1 cellular context compared by ENCODE assay signal in genomic region chr20:16729565-16730460, GRCh38.
A peak's percentile ranks its signal among the peaks of the same experiment; 100 is the strongest.
TF ChIP-seq lines count a peak whose summit lies in the region.

SNRPB2 (plus strand) TSS chr20:16730026; CDS start chr20:16731703, 1,677 bp downstream.

TF ChIP-seq in HEK293, 187 proteins besides CTCF, POLR2A, EP300 and RAD21 (continued from another document and continues in another):
- TF ChIP-seq BCL11A (tag by site-specific recombination; IDR thresholded peaks at IDR 0.05; ENCODE audit: low read depth) (no peak), ZNF132 (tag by site-specific recombination; IDR thresholded peaks at IDR 0.05; ENCODE audit: borderline replicate concordance) (no peak), ZNF280C (tag by site-specific recombination; IDR thresholded peaks at IDR 0.05) (no peak), ZNF211 (tag by site-specific recombination; IDR thresholded peaks at IDR 0.05; ENCODE audit: low read depth) (no peak), HIC1 (tag by site-specific recombination; IDR thresholded peaks at IDR 0.05) (no peak), ZNF530 (tag by site-specific recombination; IDR thresholded peaks at IDR 0.05; ENCODE audit: low read depth) (no peak), KLF16 (tag by site-specific recombination; IDR thresholded peaks at IDR 0.05) (no peak), PRDM1 (tag by site-specific recombination; IDR thresholded peaks at IDR 0.05) (no peak; the same call in 1 of the 2 replicates), ZNF654 (tag by site-specific recombination; IDR thresholded peaks at IDR 0.05; ENCODE audit: low read depth) (no peak), ZNF223 (tag by site-specific recombination; IDR thresholded peaks at IDR 0.05) (no peak), ZNF138 (tag by site-specific recombination; IDR thresholded peaks at IDR 0.05; ENCODE audit: borderline replicate concordance) (no peak), ZSCAN30 (tag by site-specific recombination; IDR thresholded peaks at IDR 0.05) (0 out of 2 replicates have a peak, but pooled peaks have one; percentile 29), ZNF140 (tag by site-specific recombination; IDR thresholded peaks at IDR 0.05) (no peak), ZNF837 (tag by site-specific recombination; IDR thresholded peaks at IDR 0.05) (no peak), ZNF629 (tag by site-specific recombination; IDR thresholded peaks at IDR 0.05) (peak; percentile 60), ZFP37 (tag by site-specific recombination; IDR thresholded peaks at IDR 0.05) (peak; percentile 77; the same call in 1 of the 2 replicates), ZNF24 (tag by site-specific recombination; IDR thresholded peaks at IDR 0.05) (no peak; the same call in 1 of the 2 replicates), BCL11B (tag by site-specific recombination; IDR thresholded peaks at IDR 0.05; ENCODE audit: low read depth) (no peak), ZNF214 (tag by site-specific recombination; IDR thresholded peaks at IDR 0.05; ENCODE audit: borderline replicate concordance) (no peak), ZNF26 (tag by site-specific recombination; IDR thresholded peaks at IDR 0.05) (no peak), ZNF404 (tag by site-specific recombination; IDR thresholded peaks at IDR 0.05) (no peak), ZNF555 (tag by site-specific recombination; conservative IDR thresholded peaks at IDR 0.05) (no peak), ZNF677 (tag by site-specific recombination; IDR thresholded peaks at IDR 0.05) (no peak), WT1 (tag by site-specific recombination; IDR thresholded peaks at IDR 0.05) (peak; percentile 12; the same call in 1 of the 2 replicates), ZNF426 (tag by site-specific recombination; IDR thresholded peaks at IDR 0.05) (no peak), ZNF302 (tag by site-specific recombination; IDR thresholded peaks at IDR 0.05; ENCODE audit: low read depth) (no peak), ZSCAN23 (tag by site-specific recombination; IDR thresholded peaks at IDR 0.05) (no peak), ZBTB49 (tag by site-specific recombination; IDR thresholded peaks at IDR 0.05; ENCODE audit: low read depth) (no peak), ZNF23 (tag by site-specific recombination; IDR thresholded peaks at IDR 0.05; ENCODE audit: borderline replicate concordance) (no peak), MYNN (tag by site-specific recombination; IDR thresholded peaks at IDR 0.05; ENCODE audit: borderline replicate concordance) (no peak), ZNF48 (tag by site-specific recombination; IDR thresholded peaks at IDR 0.05) (no peak), ZNF19 (tag by site-specific recombination; IDR thresholded peaks at IDR 0.05; ENCODE audit: low read depth) (no peak), ZNF292 (tag by site-specific recombination; IDR thresholded peaks at IDR 0.05; ENCODE audit: borderline replicate concordance, low read depth) (no peak), ZNF529 (tag by site-specific recombination; IDR thresholded peaks at IDR 0.05; ENCODE audit: insufficient replicate concordance) (no peak), ZFHX2 (tag by site-specific recombination; conservative IDR thresholded peaks at IDR 0.05) (no peak), KLF10 (tag by site-specific recombination; IDR thresholded peaks at IDR 0.05) (no peak), ZNF311 (tag by site-specific recombination; IDR thresholded peaks at IDR 0.05; ENCODE audit: borderline replicate concordance) (no peak), SETDB1 (IDR thresholded peaks at IDR 0.05; ENCODE audit: insufficient read length, low read length) (peak; percentile 90), ZBTB8A (tag by site-specific recombination; IDR thresholded peaks at IDR 0.05) (no peak; the same call in 1 of the 2 replicates), HOXD13 (CRISPR knock-in tag; IDR thresholded peaks at IDR 0.05; ENCODE audit: borderline replicate concordance) (no peak; the same call in 1 of the 2 replicates), SP7 (tag by site-specific recombination; IDR thresholded peaks at IDR 0.05) (peak; percentile 75)
- TF ChIP-seq, protein P1, sequence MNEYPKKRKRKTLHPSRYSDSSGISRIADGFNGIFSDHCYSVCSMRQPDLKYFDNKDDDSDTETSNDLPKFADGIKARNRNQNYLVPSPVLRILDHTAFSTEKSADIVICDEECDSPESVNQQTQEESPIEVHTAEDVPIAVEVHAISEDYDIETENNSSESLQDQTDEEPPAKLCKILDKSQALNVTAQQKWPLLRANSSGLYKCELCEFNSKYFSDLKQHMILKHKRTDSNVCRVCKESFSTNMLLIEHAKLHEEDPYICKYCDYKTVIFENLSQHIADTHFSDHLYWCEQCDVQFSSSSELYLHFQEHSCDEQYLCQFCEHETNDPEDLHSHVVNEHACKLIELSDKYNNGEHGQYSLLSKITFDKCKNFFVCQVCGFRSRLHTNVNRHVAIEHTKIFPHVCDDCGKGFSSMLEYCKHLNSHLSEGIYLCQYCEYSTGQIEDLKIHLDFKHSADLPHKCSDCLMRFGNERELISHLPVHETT (tag by site-specific recombination; IDR thresholded peaks at IDR 0.05) = peak; percentile 85; the same call in 1 of the 2 replicates
- TF ChIP-seq, protein P2, sequence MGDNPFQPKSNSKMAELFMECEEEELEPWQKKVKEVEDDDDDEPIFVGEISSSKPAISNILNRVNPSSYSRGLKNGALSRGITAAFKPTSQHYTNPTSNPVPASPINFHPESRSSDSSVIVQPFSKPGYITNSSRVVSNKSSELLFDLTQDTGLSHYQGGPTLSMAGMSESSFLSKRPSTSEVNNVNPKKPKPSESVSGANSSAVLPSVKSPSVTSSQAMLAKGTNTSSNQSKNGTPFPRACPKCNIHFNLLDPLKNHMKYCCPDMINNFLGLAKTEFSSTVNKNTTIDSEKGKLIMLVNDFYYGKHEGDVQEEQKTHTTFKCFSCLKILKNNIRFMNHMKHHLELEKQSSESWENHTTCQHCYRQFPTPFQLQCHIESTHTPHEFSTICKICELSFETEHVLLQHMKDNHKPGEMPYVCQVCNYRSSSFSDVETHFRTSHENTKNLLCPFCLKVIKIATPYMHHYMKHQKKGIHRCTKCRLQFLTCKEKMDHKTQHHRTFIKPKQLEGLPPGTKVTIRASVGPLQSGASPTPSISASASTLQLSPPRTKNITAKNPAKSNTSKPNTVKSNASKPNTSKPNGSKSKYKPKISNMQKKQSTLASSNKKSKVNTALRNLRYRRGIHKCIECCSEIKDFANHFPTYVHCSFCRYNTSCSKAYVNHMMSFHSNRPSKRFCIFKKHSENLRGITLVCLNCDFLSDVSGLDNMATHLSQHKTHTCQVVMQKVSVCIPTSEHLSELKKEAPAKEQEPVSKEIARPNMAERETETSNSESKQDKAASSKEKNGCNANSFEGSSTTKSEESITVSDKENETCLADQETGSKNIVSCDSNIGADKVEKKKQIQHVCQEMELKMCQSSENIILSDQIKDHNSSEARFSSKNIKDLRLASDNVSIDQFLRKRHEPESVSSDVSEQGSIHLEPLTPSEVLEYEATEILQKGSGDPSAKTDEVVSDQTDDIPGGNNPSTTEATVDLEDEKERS (tag by site-specific recombination; IDR thresholded peaks at IDR 0.05) = no peak
- TF ChIP-seq, protein P3, sequence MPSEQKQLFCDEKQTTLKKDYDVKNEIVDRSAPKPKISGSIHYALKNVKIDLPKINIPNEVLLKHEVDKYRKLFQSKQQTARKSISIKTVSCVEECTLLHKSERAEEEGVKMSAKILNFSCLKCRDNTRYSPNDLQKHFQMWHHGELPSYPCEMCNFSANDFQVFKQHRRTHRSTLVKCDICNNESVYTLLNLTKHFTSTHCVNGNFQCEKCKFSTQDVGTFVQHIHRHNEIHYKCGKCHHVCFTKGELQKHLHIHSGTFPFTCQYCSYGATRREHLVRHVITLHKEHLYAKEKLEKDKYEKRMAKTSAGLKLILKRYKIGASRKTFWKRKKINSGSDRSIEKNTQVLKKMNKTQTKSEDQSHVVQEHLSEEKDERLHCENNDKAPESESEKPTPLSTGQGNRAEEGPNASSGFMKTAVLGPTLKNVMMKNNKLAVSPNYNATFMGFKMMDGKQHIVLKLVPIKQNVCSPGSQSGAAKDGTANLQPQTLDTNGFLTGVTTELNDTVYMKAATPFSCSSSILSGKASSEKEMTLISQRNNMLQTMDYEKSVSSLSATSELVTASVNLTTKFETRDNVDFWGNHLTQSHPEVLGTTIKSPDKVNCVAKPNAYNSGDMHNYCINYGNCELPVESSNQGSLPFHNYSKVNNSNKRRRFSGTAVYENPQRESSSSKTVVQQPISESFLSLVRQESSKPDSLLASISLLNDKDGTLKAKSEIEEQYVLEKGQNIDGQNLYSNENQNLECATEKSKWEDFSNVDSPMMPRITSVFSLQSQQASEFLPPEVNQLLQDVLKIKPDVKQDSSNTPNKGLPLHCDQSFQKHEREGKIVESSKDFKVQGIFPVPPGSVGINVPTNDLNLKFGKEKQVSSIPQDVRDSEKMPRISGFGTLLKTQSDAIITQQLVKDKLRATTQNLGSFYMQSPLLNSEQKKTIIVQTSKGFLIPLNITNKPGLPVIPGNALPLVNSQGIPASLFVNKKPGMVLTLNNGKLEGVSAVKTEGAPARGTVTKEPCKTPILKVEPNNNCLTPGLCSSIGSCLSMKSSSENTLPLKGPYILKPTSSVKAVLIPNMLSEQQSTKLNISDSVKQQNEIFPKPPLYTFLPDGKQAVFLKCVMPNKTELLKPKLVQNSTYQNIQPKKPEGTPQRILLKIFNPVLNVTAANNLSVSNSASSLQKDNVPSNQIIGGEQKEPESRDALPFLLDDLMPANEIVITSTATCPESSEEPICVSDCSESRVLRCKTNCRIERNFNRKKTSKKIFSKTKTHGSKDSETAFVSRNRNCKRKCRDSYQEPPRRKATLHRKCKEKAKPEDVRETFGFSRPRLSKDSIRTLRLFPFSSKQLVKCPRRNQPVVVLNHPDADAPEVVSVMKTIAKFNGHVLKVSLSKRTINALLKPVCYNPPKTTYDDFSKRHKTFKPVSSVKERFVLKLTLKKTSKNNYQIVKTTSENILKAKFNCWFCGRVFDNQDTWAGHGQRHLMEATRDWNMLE (tag by site-specific recombination; conservative IDR thresholded peaks at IDR 0.05; ENCODE audit: low read depth) = peak; percentile 100
- TF ChIP-seq, protein P4, sequence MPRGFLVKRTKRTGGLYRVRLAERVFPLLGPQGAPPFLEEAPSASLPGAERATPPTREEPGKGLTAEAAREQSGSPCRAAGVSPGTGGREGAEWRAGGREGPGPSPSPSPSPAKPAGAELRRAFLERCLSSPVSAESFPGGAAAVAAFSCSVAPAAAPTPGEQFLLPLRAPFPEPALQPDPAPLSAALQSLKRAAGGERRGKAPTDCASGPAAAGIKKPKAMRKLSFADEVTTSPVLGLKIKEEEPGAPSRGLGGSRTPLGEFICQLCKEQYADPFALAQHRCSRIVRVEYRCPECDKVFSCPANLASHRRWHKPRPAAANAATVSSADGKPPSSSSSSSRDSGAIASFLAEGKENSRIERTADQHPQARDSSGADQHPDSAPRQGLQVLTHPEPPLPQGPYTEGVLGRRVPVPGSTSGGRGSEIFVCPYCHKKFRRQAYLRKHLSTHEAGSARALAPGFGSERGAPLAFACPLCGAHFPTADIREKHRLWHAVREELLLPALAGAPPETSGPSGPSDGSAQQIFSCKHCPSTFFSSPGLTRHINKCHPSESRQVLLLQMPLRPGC (tag by site-specific recombination; IDR thresholded peaks at IDR 0.05) = peak; percentile 26; the same call in 1 of the 2 replicates
